ENCODE assay signal across 23 cellular contexts in the genomic region with DNA sequence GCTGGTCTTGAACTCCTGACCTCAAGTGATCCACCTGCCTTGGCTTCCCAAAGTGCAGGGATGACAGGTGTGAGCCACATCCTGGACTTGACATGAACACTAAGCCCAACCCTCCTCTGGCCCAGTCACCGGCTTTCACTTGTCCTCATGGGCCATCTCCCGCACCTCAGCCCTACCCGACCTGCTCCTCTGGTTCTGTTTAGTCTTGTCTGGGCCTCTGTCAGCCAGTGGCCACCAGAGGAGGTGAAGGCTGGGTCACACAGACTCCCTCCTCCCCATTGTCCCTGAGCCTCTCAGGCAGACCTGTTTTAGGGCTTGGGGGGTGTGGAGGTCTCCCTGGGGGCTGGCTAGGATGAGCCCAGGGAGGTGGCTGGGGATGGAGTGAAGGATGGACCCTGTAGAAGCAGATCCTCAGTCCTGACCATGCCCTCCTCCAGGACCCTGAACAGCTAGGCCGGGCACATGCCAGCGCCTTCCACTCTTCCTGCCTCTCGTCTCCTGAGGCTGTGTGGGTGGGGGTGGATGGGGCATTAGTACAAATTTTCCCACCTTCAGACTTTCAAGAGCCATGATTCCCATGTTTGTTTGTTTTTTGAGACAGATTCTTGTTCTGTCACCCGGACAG. TPM values are rescaled to one million over a fixed set of nuclear protein-coding genes. Genes with fewer than 3 reads are reported as not detected.
DNase-seq lines count a peak whose midpoint lies in the region; ATAC-seq and TF ChIP-seq lines count a peak whose summit lies in the region.
"Had no signal": no experiment of that assay in that cellular context is flagged by ENCODE, and none has a peak within 500 bp of the region (broad histone marks: within the 10 kb centered on the region; RNA-seq: fewer than 3 reads in every experiment).

No MANE protein-coding gene starts in this region.

- H3K27me3 ChIP-seq in osteoblast (ENCODE audit: insufficient read depth, low read length): no peaks in the 10 kb centered on the region
- H3K27me3 ChIP-seq: MG63 had no signal

- H3K79me2 ChIP-seq in osteoblast (ENCODE audit: insufficient read depth, low read length): no peaks in the 10 kb centered on the region

- peaks cover 37% of the 10 kb centered on the region for H3K4me1 ChIP-seq in osteoblast (ENCODE audit: insufficient read depth, low read length)
- H3K4me1 ChIP-seq: HAP-1 had no signal

- ATAC-seq in GM21515 (IDR thresholded peaks at IDR 0.05; ENCODE audit: unreplicated experiment) (no peak), left lobe of liver (no peak)
- ATAC-seq: HepG2, K562 had no signal

- no peaks in the 10 kb centered on the region for H3K9me3 ChIP-seq in osteoblast (ENCODE audit: low read depth, low read length)
- H3K9me3 ChIP-seq: HAP-1, MG63, SK-N-SH had no signal

- no peak overlapping the region for H3K4me3 ChIP-seq in epithelial cell of esophagus (ENCODE audit: low read length)
- H3K4me3 ChIP-seq in osteoblast (ENCODE audit: insufficient read depth, low read length): no peak overlapping the region
- H3K4me3 ChIP-seq: GM23248, HAP-1, K562, MG63 had no signal

- no peak overlapping the region for H2AFZ ChIP-seq in osteoblast (ENCODE audit: low read length)
- H2AFZ ChIP-seq: GM23248 had no signal

- H4K20me1 ChIP-seq in osteoblast (ENCODE audit: insufficient read depth, low read length): no peaks in the 10 kb centered on the region

- H3K4me2 ChIP-seq in osteoblast (ENCODE audit: insufficient read depth, low read length): no peak overlapping the region
- H3K4me2 ChIP-seq: SK-N-SH had no signal

- DNase-seq in SIG-M5 treated with dmso at 0.1 percent for 504 hours (lab: John Stamatoyannopoulos, UW; ENCODE audit: unreplicated experiment) (peak; percentile 24), SIG-M5 (lab: John Stamatoyannopoulos, UW) (no peak), epithelial cell of esophagus (ENCODE audit: low read depth) (peak; percentile 42), osteoblast (ENCODE audit: insufficient read length, low spot score, missing footprints) (peak; percentile 30), left lobe of liver (ENCODE audit: low spot score) (no peak), activated gamma-delta T cell (lab: John Stamatoyannopoulos, UW) (no peak)
- DNase-seq: 8988T; ACHN; CD4-positive, CD25-positive, alpha-beta regulatory T cell; GM23248; HFFc6; Kasumi-1; MG63; NCI-H2029; NCI-H526 treated with DMSO at 0.1 percent for 48 hours; SHP77 treated with DMSO at 0.1 percent for 48 hours; SK-N-SH had no signal

- H3K27ac ChIP-seq in osteoblast (ENCODE audit: low read depth, low read length): no peak overlapping the region
- H3K27ac ChIP-seq: GM23248 had no signal

- no peaks in the 10 kb centered on the region for H3K36me3 ChIP-seq in osteoblast (ENCODE audit: insufficient read depth, low read length)
- H3K36me3 ChIP-seq: HAP-1, MG63 had no signal

- TF ChIP-seq CTCF in epithelial cell of esophagus (IDR thresholded peaks at IDR 0.05; ENCODE audit: insufficient read depth, low read depth, low read length, missing control alignments): no peak
- no peak for TF ChIP-seq CTCF in osteoblast (IDR thresholded peaks at IDR 0.05; ENCODE audit: extremely low read depth, low read depth, low read length)

RNA-seq across cellular contexts. Expression of gene UMODL1, which starts 26.1 kb away (rescaled TPM):
- total RNA-seq in osteoblast (under 0.01 TPM in 1 of 2 replicates, not detected in the other), left lobe of liver (0.18 TPM)
- total RNA-seq: GM23248, HepG2, HFFc6, HT1080, K562, NCI-H460 had no signal

RNA-seq across cellular contexts. Expression of gene ZBTB21, which starts 34.8 kb away (rescaled TPM):
- total RNA-seq in osteoblast (12.7 and 13.8 TPM in 2 replicates), left lobe of liver (4.2 TPM)

Comparison
In these comparisons a context has a peak if more than half of its experiments do, and no peak if none do; other contexts are left out.
1. DNase-seq: peak in SIG-M5 treated with dmso at 0.1 percent for 504 hours (single experiment), epithelial cell of esophagus (single experiment) and osteoblast (single experiment); none in SIG-M5 (single experiment), left lobe of liver (single experiment) and activated gamma-delta T cell (single experiment).